Comparison of ENCODE assay signal across 8 cellular contexts in the genomic region with DNA sequence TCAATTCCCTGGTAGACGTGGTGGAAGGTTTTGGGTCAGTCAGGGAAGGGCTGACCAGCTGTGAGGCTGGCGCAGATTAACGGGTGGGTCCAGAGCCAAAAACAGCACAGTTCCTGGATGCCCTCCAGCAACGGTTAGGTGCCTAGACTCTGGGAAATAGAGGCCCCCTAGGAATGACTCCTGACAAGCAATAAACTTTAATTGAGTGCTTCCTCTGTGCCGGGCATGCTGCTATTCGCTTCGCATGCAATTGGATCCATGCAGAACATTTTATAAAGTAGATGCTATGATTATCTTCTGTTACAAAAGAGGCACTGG. TPM values are rescaled to one million over a fixed set of nuclear protein-coding genes. Genes with fewer than 3 reads are reported as not detected.
DNase-seq lines count a peak whose midpoint lies in the region; ATAC-seq and TF ChIP-seq lines count a peak whose summit lies in the region.

No MANE protein-coding gene starts in this region.

- POLR2A ChIA-PET in PC-3 (lab: Charles Lee; ENCODE audit: unreplicated experiment) = no interaction called here

- H4K20me1 ChIP-seq in PC-3 (ENCODE audit: low read length) = peaks cover 9% of the 10 kb centered on the region

- H3K4me3 ChIP-seq in PC-3 (ENCODE audit: low read length) (peak overlapping the region; percentile 94), mucosa of rectum (ENCODE audit: low read length in 2 of 2) (peak overlapping the region; percentile 71 to 86), aorta (ENCODE audit: low read length in 2 of 2) (peak overlapping the region; percentile 47 to 57)
- no peak overlapping the region for H3K4me3 ChIP-seq in effector memory CD4-positive, alpha-beta T cell (ENCODE audit: insufficient read depth, low read depth, low read length, poor library complexity, severe bottlenecking)

- peak overlapping the region; percentile 93 for H3K4me2 ChIP-seq in PC-3 (ENCODE audit: low read length)

- peaks cover 30% of the 10 kb centered on the region for H3K4me1 ChIP-seq in PC-3 (ENCODE audit: insufficient read depth, low read length)
- H3K4me1 ChIP-seq in effector memory CD4-positive, alpha-beta T cell (ENCODE audit: control insufficient read depth, insufficient read depth, low read length, poor library complexity, severe bottlenecking) = peaks cover 20% of the 10 kb centered on the region
- H3K4me1 ChIP-seq in mucosa of rectum (ENCODE audit: control insufficient read depth in 2 of 2, insufficient read depth in 2 of 2, low read length in 2 of 2) = peaks cover 3 to 8% of the 10 kb centered on the region in 2 donors
- H3K4me1 ChIP-seq in aorta (ENCODE audit: control insufficient read depth in 1 of 2, insufficient read depth in 2 of 2, low read length in 2 of 2) = no peaks in the 10 kb centered on the region

- H3K27ac ChIP-seq in PC-3 (ENCODE audit: low read length) (no peak overlapping the region; the same call in 1 of the 2 replicates), mucosa of rectum (ENCODE audit: low read depth in 2 of 2, low read length in 2 of 2) (peak overlapping the region; percentile 94), aorta (ENCODE audit: low read depth in 1 of 2, low read length in 2 of 2) (peak overlapping the region in 1 of 2 donors; percentile 38)
- peak overlapping the region; percentile 20 for H3K27ac ChIP-seq in effector memory CD4-positive, alpha-beta T cell (ENCODE audit: insufficient read depth, low read length, poor library complexity, severe bottlenecking)

- peak overlapping the region; percentile 74 for H3K9ac ChIP-seq in PC-3 (ENCODE audit: low read length)
- peak overlapping the region; percentile 54 to 73 for H3K9ac ChIP-seq in mucosa of rectum (ENCODE audit: low read depth in 1 of 2, low read length in 2 of 2)

- no peaks in the 10 kb centered on the region for H3K9me3 ChIP-seq in PC-3 (ENCODE audit: low read length)
- H3K9me3 ChIP-seq in effector memory CD4-positive, alpha-beta T cell (ENCODE audit: control insufficient read depth, low read length) = no peaks in the 10 kb centered on the region
- H3K9me3 ChIP-seq in mucosa of rectum (ENCODE audit: control insufficient read depth in 2 of 2, low read length in 2 of 2) = no peaks in the 10 kb centered on the region
- H3K9me3 ChIP-seq in aorta (ENCODE audit: control insufficient read depth, low read length) = no peaks in the 10 kb centered on the region

- intact Hi-C loops in PC-3 (cut with micrococcal nuclease) = no loop called here
- intact Hi-C loops in aorta (cut with DNase I) = no loop called here

- H3K79me2 ChIP-seq in PC-3 (ENCODE audit: low read length) = peaks cover 37% of the 10 kb centered on the region

- H3K9me2 ChIP-seq in PC-3 (replicated peaks; ENCODE audit: low read length) = no peaks in the 10 kb centered on the region

- ATAC-seq in PC-3 = peak; percentile 3; the same call in 1 of the 2 replicates
- ATAC-seq in aorta (ENCODE audit: low FRiP score) = peak; percentile 36
- ATAC-seq in GM19467 (IDR thresholded peaks at IDR 0.05; ENCODE audit: unreplicated experiment) = no peak

- peak; percentile 19 for DNase-seq in DMS79 treated with DMSO at 0.1 percent for 48 hours (lab: John Stamatoyannopoulos, UW)
- DNase-seq in DMS79 (lab: John Stamatoyannopoulos, UW) = no peak
- DNase-seq in PC-3 = peak; percentile 34
- DNase-seq in effector memory CD4-positive, alpha-beta T cell = no peak
- peak; percentile 56 to 81 for DNase-seq in aorta
- no peak for DNase-seq in NCI-H1694 (lab: John Stamatoyannopoulos, UW)

- no peaks in the 10 kb centered on the region for H3K27me3 ChIP-seq in PC-3 (ENCODE audit: low read length)
- H3K27me3 ChIP-seq in effector memory CD4-positive, alpha-beta T cell (replicated peaks; ENCODE audit: control insufficient read depth, insufficient read depth, low read length, poor library complexity, severe bottlenecking) = no peaks in the 10 kb centered on the region
- no peaks in the 10 kb centered on the region for H3K27me3 ChIP-seq in mucosa of rectum (ENCODE audit: control insufficient read depth in 2 of 2, insufficient read depth in 2 of 2, low read length in 2 of 2)
- H3K27me3 ChIP-seq in aorta (ENCODE audit: control insufficient read depth in 1 of 2, insufficient read depth in 2 of 2, low read length in 1 of 2) = no peaks in the 10 kb centered on the region

- no TSS peak for BruUV-seq in PC-3 (replicated peaks; lab: Mats Ljungman, UMichigan)

- no peak for TF ChIP-seq CTCF in PC-3 (conservative IDR thresholded peaks at IDR 0.05; ENCODE audit: low read depth, low read length)

- 1 to 32% methylated on average over 7 of the region's 7 CpGs for WGBS in aorta, 2 donors

- H3K36me3 ChIP-seq in PC-3 (ENCODE audit: low read depth, low read length) (no peaks in the 10 kb centered on the region; the same call in 1 of the 2 replicates), mucosa of rectum (ENCODE audit: control insufficient read depth in 2 of 2, insufficient read depth in 2 of 2, low read length in 2 of 2) (no peaks in the 10 kb centered on the region), aorta (ENCODE audit: control insufficient read depth in 1 of 2, insufficient read depth in 2 of 2, low read length in 1 of 2) (no peaks in the 10 kb centered on the region)
- H3K36me3 ChIP-seq in effector memory CD4-positive, alpha-beta T cell (ENCODE audit: control insufficient read depth, insufficient read depth, low read length) = no peaks in the 10 kb centered on the region

- H2AFZ ChIP-seq in PC-3 (ENCODE audit: low read length) = peak overlapping the region; percentile 78

- CTCF ChIA-PET in PC-3 (lab: Charles Lee) = no interaction called here

- no peaks in the 10 kb centered on the region for H3F3A ChIP-seq in PC-3 (ENCODE audit: low read length, unreplicated experiment)

RNA-seq across cellular contexts. Expression of gene ZNF449, which starts 0.7 kb away (rescaled TPM):
- 3.3 and 3.6 TPM in 2 replicates for total RNA-seq in PC-3 (2014; rRNA removed)
- total RNA-seq in aorta = 10 to 100 TPM; 13.6 to 19.6 TPM
- polyA plus RNA-seq in aorta = 1 to 10 TPM; 2.6 to 8.6 TPM

RNA-seq across cellular contexts. Expression of gene ZNF75D, which starts 1.4 kb away (rescaled TPM):
- total RNA-seq in PC-3 (2014; rRNA removed) (6.5 and 9.3 TPM in 2 replicates), aorta (10 to 100 TPM in 1 of 2 donors, 1 to 10 TPM in 1; 7.3 to 10.9 TPM)
- 10 to 100 TPM in 1 of 2 donors, 1 to 10 TPM in 1; 4.1 to 10.2 TPM for polyA plus RNA-seq in aorta

RNA-seq across cellular contexts. Expression of gene ETDC, which starts 36.0 kb away (rescaled TPM):
- total RNA-seq in PC-3 (2014; rRNA removed) = not detected in 2 replicates
- total RNA-seq in aorta = not detected
- polyA plus RNA-seq in aorta = not detected

Comparison
In these comparisons a context has a peak if more than half of its experiments do, and no peak if none do; other contexts are left out.
1. DNase-seq: peak in DMS79 treated with DMSO at 0.1 percent for 48 hours (single experiment), PC-3 (single experiment) and aorta (2 of 2); none in DMS79 (single experiment), effector memory CD4-positive, alpha-beta T cell (0 of 3) and NCI-H1694 (single experiment).